In the genomic region with DNA sequence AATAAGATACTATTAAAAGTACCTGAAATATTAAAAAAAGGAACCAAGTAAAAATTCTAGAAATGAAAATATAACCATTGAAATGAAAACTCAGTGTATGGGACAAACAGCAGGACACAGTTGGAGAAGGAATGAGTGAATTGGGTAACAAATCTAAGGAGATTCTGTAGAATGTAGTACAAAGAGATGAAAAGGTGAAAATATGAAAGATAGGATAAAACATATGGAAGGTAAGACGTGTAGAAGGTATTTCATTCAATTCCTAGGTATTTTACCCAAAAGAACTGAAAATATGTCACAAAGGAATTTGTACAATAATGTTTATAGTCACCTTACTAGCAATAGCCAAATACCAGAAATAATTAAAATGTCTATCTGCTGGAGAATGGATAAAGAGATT, we compare ENCODE assay signal across 11 cellular contexts.
"Had no signal": no experiment of that assay in that cellular context is flagged by ENCODE, and none has a peak within 500 bp of the region (broad histone marks: within the 10 kb centered on the region; RNA-seq: fewer than 3 reads in every experiment).

No MANE protein-coding gene starts in this region.

- H3K9ac ChIP-seq: GM23248 had no signal

- H3K4me3 ChIP-seq: GM23248, GM23338, HAP-1 had no signal

- ATAC-seq: GM23338, HCT116 had no signal

- H3K4me1 ChIP-seq: HAP-1 had no signal

- H3K4me2 ChIP-seq: GM23338 had no signal

- DNase-seq: GM23248, GOT3, H7, H9, HCEC 1CT, HFFc6 had no signal

- H3K9me3 ChIP-seq: HAP-1 had no signal

- H3K27ac ChIP-seq: GM23248 had no signal

- H2AFZ ChIP-seq: GM23248 had no signal

- H3K36me3 ChIP-seq: HAP-1 had no signal

- FAIRE-seq: H1, H54 had no signal
